In the genomic region with DNA sequence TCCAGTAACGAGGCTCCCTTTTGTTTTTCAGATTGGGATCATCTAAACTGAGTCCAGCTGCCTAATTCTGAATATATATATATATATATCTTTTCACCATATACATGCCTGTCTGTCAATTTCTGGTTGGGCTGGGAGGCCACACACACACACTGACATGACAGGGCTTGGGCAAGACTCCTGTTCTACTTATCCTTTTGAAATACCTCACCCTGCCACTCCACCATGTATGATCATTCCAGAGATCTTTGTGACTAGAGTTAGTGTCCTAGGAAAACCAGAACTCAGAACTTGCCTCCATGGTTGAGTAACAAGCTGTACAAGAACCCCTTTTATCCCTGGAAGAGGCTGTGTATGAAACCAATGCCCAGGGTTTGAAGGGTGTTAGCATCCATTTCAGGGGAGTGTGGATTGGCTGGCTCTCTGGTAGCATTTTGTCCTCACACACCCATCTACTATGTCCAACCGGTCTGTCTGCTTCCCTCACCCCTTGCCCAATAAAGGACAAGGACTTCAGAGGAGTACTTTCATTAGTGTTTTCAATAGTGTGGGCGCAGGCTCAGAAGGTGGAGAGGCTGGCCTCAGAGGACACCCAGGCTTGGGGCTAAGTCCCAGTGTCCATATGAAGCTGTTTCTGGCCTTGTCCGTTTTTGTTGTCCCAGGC, we compare ENCODE assay signal across 1 cellular context.
A peak's percentile ranks its signal among the peaks of the same experiment; 100 is the strongest.
TF ChIP-seq lines count a peak whose summit lies in the region.
"Not testable (repeated sequence)": the region's sequence is repeated elsewhere in the genome, so short reads cannot be mapped to it uniquely, and the experiment has no call there.

No MANE protein-coding gene starts in this region.

TF ChIP-seq in K562, 482 proteins besides CTCF, POLR2A, EP300 and RAD21:
- TF ChIP-seq, protein P1, sequence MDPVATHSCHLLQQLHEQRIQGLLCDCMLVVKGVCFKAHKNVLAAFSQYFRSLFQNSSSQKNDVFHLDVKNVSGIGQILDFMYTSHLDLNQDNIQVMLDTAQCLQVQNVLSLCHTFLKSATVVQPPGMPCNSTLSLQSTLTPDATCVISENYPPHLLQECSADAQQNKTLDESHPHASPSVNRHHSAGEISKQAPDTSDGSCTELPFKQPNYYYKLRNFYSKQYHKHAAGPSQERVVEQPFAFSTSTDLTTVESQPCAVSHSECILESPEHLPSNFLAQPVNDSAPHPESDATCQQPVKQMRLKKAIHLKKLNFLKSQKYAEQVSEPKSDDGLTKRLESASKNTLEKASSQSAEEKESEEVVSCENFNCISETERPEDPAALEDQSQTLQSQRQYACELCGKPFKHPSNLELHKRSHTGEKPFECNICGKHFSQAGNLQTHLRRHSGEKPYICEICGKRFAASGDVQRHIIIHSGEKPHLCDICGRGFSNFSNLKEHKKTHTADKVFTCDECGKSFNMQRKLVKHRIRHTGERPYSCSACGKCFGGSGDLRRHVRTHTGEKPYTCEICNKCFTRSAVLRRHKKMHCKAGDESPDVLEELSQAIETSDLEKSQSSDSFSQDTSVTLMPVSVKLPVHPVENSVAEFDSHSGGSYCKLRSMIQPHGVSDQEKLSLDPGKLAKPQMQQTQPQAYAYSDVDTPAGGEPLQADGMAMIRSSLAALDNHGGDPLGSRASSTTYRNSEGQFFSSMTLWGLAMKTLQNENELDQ (CRISPR knock-in tag; IDR thresholded peaks at IDR 0.05; ENCODE audit: borderline replicate concordance) = 0 out of 2 replicates have a peak, but pooled peaks have one; percentile 64
- TF ChIP-seq, protein P2, sequence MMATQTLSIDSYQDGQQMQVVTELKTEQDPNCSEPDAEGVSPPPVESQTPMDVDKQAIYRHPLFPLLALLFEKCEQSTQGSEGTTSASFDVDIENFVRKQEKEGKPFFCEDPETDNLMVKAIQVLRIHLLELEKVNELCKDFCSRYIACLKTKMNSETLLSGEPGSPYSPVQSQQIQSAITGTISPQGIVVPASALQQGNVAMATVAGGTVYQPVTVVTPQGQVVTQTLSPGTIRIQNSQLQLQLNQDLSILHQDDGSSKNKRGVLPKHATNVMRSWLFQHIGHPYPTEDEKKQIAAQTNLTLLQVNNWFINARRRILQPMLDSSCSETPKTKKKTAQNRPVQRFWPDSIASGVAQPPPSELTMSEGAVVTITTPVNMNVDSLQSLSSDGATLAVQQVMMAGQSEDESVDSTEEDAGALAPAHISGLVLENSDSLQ (IDR thresholded peaks at IDR 0.05) = peak; percentile 37; the same call in 1 of the 2 replicates
- TF ChIP-seq POLR2AphosphoS5 (IDR thresholded peaks at IDR 0.05; ENCODE audit: control insufficient read depth, insufficient read depth, low read depth, low read length) = peak; percentile 11; the same call in 1 of the 2 replicates
- peak; percentile 66; the same call in 1 of the 2 replicates for TF ChIP-seq HDGF (IDR thresholded peaks at IDR 0.05)
- TF ChIP-seq NR4A1 (CRISPR knock-in tag; IDR thresholded peaks at IDR 0.05); ETV6 (IDR thresholded peaks at IDR 0.05; ENCODE audit: borderline replicate concordance in 1 of 2, low read depth in 2 of 2, low read length in 1 of 2): not testable (repeated sequence)
- TF ChIP-seq NR4A1 (tag; IDR thresholded peaks at IDR 0.05) = 0 out of 2 replicates have a peak, but pooled peaks have one; percentile 26
- TF ChIP-seq PHB2 (IDR thresholded peaks at IDR 0.05; ENCODE audit: low read depth) = 0 out of 2 replicates have a peak, but pooled peaks have one; percentile 6
- TF ChIP-seq SIN3A (IDR thresholded peaks at IDR 0.05; ENCODE audit: borderline replicate concordance in 2 of 2, control insufficient read depth in 1 of 2, low read depth in 2 of 2, low read length in 2 of 2) = 0 out of 4 replicates have a peak, but pooled peaks of 1 of the 2 experiments have one; percentile 10
- 0 out of 2 replicates have a peak, but pooled peaks have one; percentile 32 for TF ChIP-seq ZNF232 (CRISPR knock-in tag; IDR thresholded peaks at IDR 0.05)
- 0 out of 2 replicates have a peak, but pooled peaks have one; percentile 29 for TF ChIP-seq ETV6 (CRISPR knock-in tag; IDR thresholded peaks at IDR 0.05; ENCODE audit: borderline replicate concordance)
